Comparison of ENCODE assay signal across 12 cellular contexts in the genomic region with DNA sequence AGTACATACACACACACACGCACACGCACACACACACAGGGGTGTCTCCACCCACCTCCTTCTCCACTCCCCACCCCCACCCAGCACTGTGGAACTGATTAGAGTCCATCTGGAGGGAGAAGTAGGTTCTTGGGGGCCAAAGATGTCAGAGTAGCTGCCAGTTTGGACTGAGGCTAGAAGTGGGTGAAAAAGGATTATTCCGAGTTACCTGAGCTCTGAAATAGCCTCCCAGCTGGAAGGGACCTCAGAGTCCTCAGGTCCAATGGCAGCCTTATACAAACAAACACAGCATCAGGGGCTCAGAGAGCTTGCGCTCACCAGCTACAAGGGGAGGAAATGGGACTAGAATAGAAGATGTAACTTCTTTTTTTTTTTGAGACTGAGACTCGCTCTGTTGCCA. TPM values are rescaled to one million over a fixed set of nuclear protein-coding genes. Genes with fewer than 3 reads are reported as not detected.
DNase-seq lines count a peak whose midpoint lies in the region; ATAC-seq and TF ChIP-seq lines count a peak whose summit lies in the region.
"Had no signal": no experiment of that assay in that cellular context is flagged by ENCODE, and none has a peak within 500 bp of the region (broad histone marks: within the 10 kb centered on the region; RNA-seq: fewer than 3 reads in every experiment).

No MANE protein-coding gene starts in this region.

- H3K4me3 ChIP-seq in left ventricle myocardium inferior (no peak overlapping the region), upper lobe of right lung (no peak overlapping the region)

- H3K36me3 Mint-ChIP-seq in T-cell (peaks cover 3% of the 10 kb centered on the region), immature natural killer cell (peaks cover 3 to 4% (median 4%) of the 10 kb centered on the region in 3 donors), endothelial cell (ENCODE audit: low read depth, unreplicated experiment) (no peaks in the 10 kb centered on the region)

- POLR2A ChIA-PET in T-cell (lab: Charles Lee): interaction anchor here (0.6 kb wide), 3 partner anchors 15 to 678 kb away, joined by 3 to 11 read pairs (median 4); no protein-coding TSS in a partner anchor

- peak overlapping the region; percentile 58 for H3K27ac ChIP-seq in left ventricle myocardium inferior (replicated peaks)
- H3K27ac ChIP-seq in upper lobe of right lung: peak overlapping the region; percentile 40

- H3K4me1 ChIP-seq in left ventricle myocardium inferior (peaks cover 21% of the 10 kb centered on the region), upper lobe of right lung (peaks cover 43% of the 10 kb centered on the region)

- H3K27ac Mint-ChIP-seq in T-cell (peak overlapping the region; percentile 99 to 100), immature natural killer cell (peak overlapping the region; percentile 85 to 97 (median 96)), endothelial cell (ENCODE audit: unreplicated experiment) (no peak overlapping the region)

- H3K27me3 ChIP-seq in left ventricle myocardium inferior (ENCODE audit: low read depth): peaks cover 59% of the 10 kb centered on the region
- no peaks in the 10 kb centered on the region for H3K27me3 ChIP-seq in upper lobe of right lung

- H3K4me3 Mint-ChIP-seq in T-cell: peak overlapping the region; percentile 65 to 85 (median 69)
- peak overlapping the region; percentile 82 to 90 (median 89) for H3K4me3 Mint-ChIP-seq in immature natural killer cell
- no peak overlapping the region for H3K4me3 Mint-ChIP-seq in endothelial cell (ENCODE audit: unreplicated experiment)

- no peaks in the 10 kb centered on the region for H3K27me3 Mint-ChIP-seq in T-cell
- H3K27me3 Mint-ChIP-seq in immature natural killer cell (ENCODE audit: low read depth in 3 of 3): peaks cover 0 to 10% (median 4%) of the 10 kb centered on the region in 3 donors
- H3K27me3 Mint-ChIP-seq in endothelial cell (ENCODE audit: unreplicated experiment): peaks cover 8% of the 10 kb centered on the region

- TF ChIP-seq CTCF in left ventricle myocardium inferior (IDR thresholded peaks at IDR 0.05; ENCODE audit: borderline replicate concordance) (no peak), upper lobe of right lung (IDR thresholded peaks at IDR 0.05) (no peak), endothelial cell (IDR thresholded peaks at IDR 0.05; ENCODE audit: unreplicated experiment) (no peak)

- H3K9me3 Mint-ChIP-seq in T-cell: peaks cover 0 to 9% (median 3%) of the 10 kb centered on the region in 3 donors
- peaks cover 0 to 5% (median 0%) of the 10 kb centered on the region in 6 donors for H3K9me3 Mint-ChIP-seq in immature natural killer cell
- no peaks in the 10 kb centered on the region for H3K9me3 Mint-ChIP-seq in endothelial cell (ENCODE audit: unreplicated experiment)

- ATAC-seq in left cardiac atrium (no peak), T-cell (replicated peaks in 1 of 4) (peak in 1 of 4 experiments; percentile 43), upper lobe of right lung (no peak)
- ATAC-seq: SK-N-SH treated with all-trans-retinoic acid at 6 μM for 48 hours had no signal

- H3K4me1 Mint-ChIP-seq in T-cell: peaks cover 94 to 100% (median 99%) of the 10 kb centered on the region in 3 donors
- peaks cover 99 to 100% of the 10 kb centered on the region in 2 donors for H3K4me1 Mint-ChIP-seq in immature natural killer cell
- H3K4me1 Mint-ChIP-seq in endothelial cell (ENCODE audit: unreplicated experiment): peaks cover 19% of the 10 kb centered on the region

- no peaks in the 10 kb centered on the region for H3K36me3 ChIP-seq in left ventricle myocardium inferior
- no peaks in the 10 kb centered on the region for H3K36me3 ChIP-seq in upper lobe of right lung

- H3K9me3 ChIP-seq in left ventricle myocardium inferior (replicated peaks) (peaks cover 6% of the 10 kb centered on the region), upper lobe of right lung (no peaks in the 10 kb centered on the region)

- intact Hi-C loops in left ventricle myocardium inferior (cut with micrococcal nuclease): no loop called here
- intact Hi-C loops in left cardiac atrium (cut with DNase I): no loop called here
- intact Hi-C loops in upper lobe of right lung (cut with DNase I): no loop called here

- DNase-seq in left ventricle myocardium inferior: no peak
- DNase-seq in left cardiac atrium: no peak
- no peak for DNase-seq in T-cell
- no peak for DNase-seq in immature natural killer cell
- DNase-seq in upper lobe of right lung: no peak
- DNase-seq in NCI-H2196 (lab: John Stamatoyannopoulos, UW; ENCODE audit: unreplicated experiment): no peak
- DNase-seq in cerebellar cortex (ENCODE audit: low spot score): no peak
- DNase-seq in endothelial cell (ENCODE audit: low spot score): no peak
- DNase-seq: activated CD4-positive, alpha-beta T cell treated with anti-CD3 and anti-CD28 coated beads, Interleukin-2, amount 50 U/mL, for 4 hours; NCI-H1092; NCI-H526 treated with DMSO at 0.1 percent for 48 hours had no signal

- CTCF ChIA-PET in T-cell (lab: Charles Lee): interaction anchor here (0.6 to 1.0 kb wide), 6 partner anchors 24 to 721 kb away, joined by 3 to 5 read pairs (median 4); no protein-coding TSS in a partner anchor

RNA-seq across cellular contexts. Expression of a gene that starts 20.8 kb away (rescaled TPM):
- total RNA-seq in left ventricle myocardium inferior (5.0 TPM), left cardiac atrium (10 to 100 TPM in 1 of 2 donors, 1 to 10 TPM in 1; 8.2 to 17.6 TPM), T-cell (100 to 1,000 TPM; 195 to 450 (median 375) TPM), upper lobe of right lung (33.8 TPM), endothelial cell (ENCODE audit: unreplicated experiment) (0.82 TPM)
- 100 to 1,000 TPM; 215 to 460 (median 264) TPM for polyA plus RNA-seq in immature natural killer cell
